In the genomic region with DNA sequence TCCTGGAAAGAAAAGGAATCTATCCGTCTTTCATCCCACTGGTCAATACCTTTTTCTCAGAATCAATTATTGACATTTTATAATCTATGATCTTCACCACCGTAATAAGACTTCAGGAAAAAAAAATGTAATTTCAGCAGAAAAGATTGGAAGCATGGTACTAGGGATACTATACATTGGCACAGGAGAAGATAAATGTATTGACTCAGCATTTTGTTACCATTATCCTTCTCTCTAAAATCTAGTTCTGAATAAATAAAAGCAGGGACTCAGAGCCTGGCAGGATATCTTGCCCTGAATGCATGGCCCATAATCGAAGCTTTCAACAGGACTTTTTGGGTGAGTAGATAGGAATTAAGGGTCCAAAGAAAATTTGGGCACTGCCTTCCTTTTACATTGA, we compare ENCODE assay signal across 19 cellular contexts.
DNase-seq lines count a peak whose midpoint lies in the region; ATAC-seq, FAIRE-seq and TF ChIP-seq lines count a peak whose summit lies in the region.
"Had no signal": no experiment of that assay in that cellular context is flagged by ENCODE, and none has a peak within 500 bp of the region (broad histone marks: within the 10 kb centered on the region; RNA-seq: fewer than 3 reads in every experiment).

No MANE protein-coding gene starts in this region.

- H3K27ac ChIP-seq in HepG2 (ENCODE audit: extremely low read length, insufficient read depth, low read length) (no peak overlapping the region), right lobe of liver (no peak overlapping the region), VCaP (peak overlapping the region; percentile 76)
- H3K27ac ChIP-seq: BLaER1, C4-2B had no signal

- FAIRE-seq in HepG2 (lab: Jason Lieb, UNC): no peak
- FAIRE-seq: GM12891, GM18507 had no signal

- CTCF ChIA-PET in HepG2 (lab: Yijun Ruan, JAX; ENCODE audit: low intra/inter-chr PET ratio, low total read pairs): no interaction called here

- no peaks in the 10 kb centered on the region for H3K4me1 ChIP-seq in HepG2 (ENCODE audit: insufficient read depth, low read length)
- no peaks in the 10 kb centered on the region for H3K4me1 ChIP-seq in right lobe of liver
- H3K4me1 ChIP-seq in endocrine pancreas (ENCODE audit: control insufficient read depth, insufficient read depth, low read length): peaks cover 9% of the 10 kb centered on the region
- H3K4me1 ChIP-seq: BLaER1, Caco-2 had no signal

- ATAC-seq in HepG2 (no peak), right lobe of liver (no peak), GM21360 (IDR thresholded peaks at IDR 0.05; ENCODE audit: unreplicated experiment) (no peak), HG03354 (IDR thresholded peaks at IDR 0.05; ENCODE audit: poor library complexity, severe bottlenecking, unreplicated experiment) (no peak)
- ATAC-seq: CD8-positive, alpha-beta T cell had no signal

- DNase-seq in HepG2 (ENCODE audit: low spot score) (no peak), right lobe of liver (no peak)
- DNase-seq: Caco-2; CD4-positive, CD25-positive, alpha-beta regulatory T cell; CD8-positive, alpha-beta T cell; DMS153; DMS79 treated with DMSO at 0.1 percent for 48 hours; GF-D8; GOT3; H7; HCEC 1CT had no signal

- no peak overlapping the region for H3K4me3 ChIP-seq in HepG2 (replicated peaks in 1 of 3; ENCODE audit: insufficient read depth in 1 of 3, low read depth in 2 of 3, low read length in 3 of 3)
- no peak overlapping the region for H3K4me3 ChIP-seq in right lobe of liver
- peak overlapping the region; percentile 31 for H3K4me3 ChIP-seq in endocrine pancreas (ENCODE audit: control insufficient read depth, insufficient read depth, low read length)
- H3K4me3 ChIP-seq: BLaER1 had no signal

- intact Hi-C loops in HepG2 (cut with micrococcal nuclease; ENCODE audit: unreplicated experiment): no loop called here
- intact Hi-C loops in right lobe of liver (cut with DNase I): no loop called here

- TF ChIP-seq CTCF in HepG2 (CRISPR knock-in tag; IDR thresholded peaks at IDR 0.05): no peak
- no peak for TF ChIP-seq CTCF in right lobe of liver (IDR thresholded peaks at IDR 0.05)
- TF ChIP-seq CTCF in VCaP (conservative IDR thresholded peaks at IDR 0.05): no peak

- H3K9me3 ChIP-seq in HepG2 (ENCODE audit: low read length) (no peaks in the 10 kb centered on the region), right lobe of liver (no peaks in the 10 kb centered on the region), endocrine pancreas (ENCODE audit: control insufficient read depth, low read length) (no peaks in the 10 kb centered on the region)
- H3K9me3 ChIP-seq: BLaER1, Caco-2 had no signal

- no peaks in the 10 kb centered on the region for H3K79me2 ChIP-seq in HepG2 (ENCODE audit: insufficient read depth, low read length)

- no peak overlapping the region for H2AFZ ChIP-seq in HepG2 (ENCODE audit: low read length)

- H4K20me1 ChIP-seq in HepG2 (ENCODE audit: insufficient read depth, low read length): no peaks in the 10 kb centered on the region
- H4K20me1 ChIP-seq: BLaER1 had no signal

- WGBS in HepG2 (ENCODE audit: low lambda C conversion rate): 3% methylated on average over 3 of the region's 3 CpGs
- WGBS in right lobe of liver (ENCODE audit: insufficient coverage, low coverage, low lambda C conversion rate, missing lambda C conversion rate): 77% methylated on average over 3 of the region's 3 CpGs

- POLR2A ChIA-PET in HepG2 (lab: Yijun Ruan, JAX): no interaction called here

- TF ChIP-seq EP300 in HepG2 (IDR thresholded peaks at IDR 0.05; ENCODE audit: low read depth in 2 of 2, low read length in 2 of 2) (no peak), HepG2 (CRISPR knock-in tag; IDR thresholded peaks at IDR 0.05; ENCODE audit: borderline replicate concordance) (no peak)

- no peak for TF ChIP-seq POLR2A in HepG2 (IDR thresholded peaks at IDR 0.05; ENCODE audit: insufficient read depth in 1 of 2, low read depth in 2 of 2, low read length in 2 of 2)
- no peak for TF ChIP-seq POLR2A in right lobe of liver (IDR thresholded peaks at IDR 0.05)

- in situ Hi-C loops in HepG2 (cut with HindIII; ENCODE audit: extremely low pct_ligation_motif_present, low pct_unique_long_range_greater_than_20kb): no loop called here

- no TSS peak for BruUV-seq in HepG2 (replicated peaks; lab: Mats Ljungman, UMichigan)

- H3K4me2 ChIP-seq in HepG2 (ENCODE audit: low read depth, low read length): no peak overlapping the region
- H3K4me2 ChIP-seq: BLaER1 had no signal

- TF ChIP-seq RAD21 in HepG2 (CRISPR knock-in tag; IDR thresholded peaks at IDR 0.05): no peak

- H3K27me3 ChIP-seq in HepG2 (ENCODE audit: control insufficient read depth in 1 of 2, insufficient read depth in 2 of 2, low read length in 2 of 2): no peaks in the 10 kb centered on the region
- H3K27me3 ChIP-seq in right lobe of liver: no peaks in the 10 kb centered on the region
- H3K27me3 ChIP-seq in endocrine pancreas (ENCODE audit: control insufficient read depth, insufficient read depth, low read length): no peaks in the 10 kb centered on the region
- H3K27me3 ChIP-seq: BLaER1 had no signal

- H3K9ac ChIP-seq in HepG2 (ENCODE audit: insufficient read depth, low read depth, low read length) (no peak overlapping the region), endocrine pancreas (ENCODE audit: control insufficient read depth, insufficient read depth, low read length) (no peak overlapping the region)
- H3K9ac ChIP-seq: BLaER1 had no signal

- no peaks in the 10 kb centered on the region for H3K36me3 ChIP-seq in HepG2 (replicated peaks in 1 of 2; ENCODE audit: control insufficient read depth in 1 of 2, insufficient read depth in 2 of 2, low read length in 2 of 2)
- no peaks in the 10 kb centered on the region for H3K36me3 ChIP-seq in right lobe of liver
- no peaks in the 10 kb centered on the region for H3K36me3 ChIP-seq in endocrine pancreas (ENCODE audit: control insufficient read depth, insufficient read depth, low read length)
- H3K36me3 ChIP-seq: BLaER1 had no signal

TF ChIP-seq in HepG2, 621 proteins besides CTCF, POLR2A, EP300 and RAD21:
- peak; percentile 79 to 92 for TF ChIP-seq MAFK (conservative IDR thresholded peaks at IDR 0.05 in 1 of 2, IDR thresholded peaks at IDR 0.05 in 1 of 2; ENCODE audit: low read length in 2 of 2)
- no peak for TF ChIP-seq NAIF1 (CRISPR knock-in tag; IDR thresholded peaks at IDR 0.05; ENCODE audit: borderline replicate concordance)
- peak; percentile 88 for TF ChIP-seq MAFF (IDR thresholded peaks at IDR 0.05; ENCODE audit: low read depth, low read length)
